ENCODE assay signal across 1 cellular context in the genomic region with DNA sequence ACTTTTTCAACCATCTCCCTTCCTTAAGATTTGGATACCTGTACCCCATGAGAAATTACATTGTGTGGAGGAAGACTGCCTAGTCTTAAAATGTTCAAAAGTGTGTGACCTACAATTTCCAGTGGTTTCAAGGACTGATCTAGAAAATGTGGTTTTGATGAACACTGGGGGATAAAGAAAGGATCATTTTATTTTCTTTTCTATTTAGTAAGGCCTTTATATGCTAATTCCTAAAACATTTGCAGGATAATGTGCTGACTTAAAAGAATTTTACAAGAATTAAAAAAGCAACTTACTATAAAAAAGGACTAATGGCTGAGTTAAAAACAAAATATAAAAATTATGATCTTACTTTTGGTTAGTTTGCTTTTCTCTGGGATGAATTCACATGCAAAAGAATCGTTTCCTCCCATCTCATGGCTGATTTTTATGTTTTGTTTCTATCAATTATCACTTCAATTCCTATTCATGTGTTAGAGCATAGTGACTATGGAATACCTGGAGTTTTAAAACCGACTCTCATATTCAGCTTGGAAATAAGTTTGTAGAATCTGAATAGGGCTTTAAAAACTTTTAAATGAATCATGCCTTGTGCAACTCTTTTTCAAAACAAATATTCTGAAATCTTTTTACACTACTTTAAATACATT.
TF ChIP-seq lines count a peak whose summit lies in the region.

No MANE protein-coding gene starts in this region.

TF ChIP-seq in WTC11, 78 proteins besides CTCF, POLR2A, EP300 and RAD21 (continued from another document):
- TF ChIP-seq, protein P1, sequence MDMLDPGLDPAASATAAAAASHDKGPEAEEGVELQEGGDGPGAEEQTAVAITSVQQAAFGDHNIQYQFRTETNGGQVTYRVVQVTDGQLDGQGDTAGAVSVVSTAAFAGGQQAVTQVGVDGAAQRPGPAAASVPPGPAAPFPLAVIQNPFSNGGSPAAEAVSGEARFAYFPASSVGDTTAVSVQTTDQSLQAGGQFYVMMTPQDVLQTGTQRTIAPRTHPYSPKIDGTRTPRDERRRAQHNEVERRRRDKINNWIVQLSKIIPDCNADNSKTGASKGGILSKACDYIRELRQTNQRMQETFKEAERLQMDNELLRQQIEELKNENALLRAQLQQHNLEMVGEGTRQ (CRISPR knock-in tag; IDR thresholded peaks at IDR 0.05), result no peak
- TF ChIP-seq ESRRA (CRISPR knock-in tag; IDR thresholded peaks at IDR 0.05; ENCODE audit: borderline replicate concordance), result no peak
- no peak for TF ChIP-seq ETV6 (CRISPR knock-in tag; IDR thresholded peaks at IDR 0.05)
- TF ChIP-seq JAZF1 (CRISPR knock-in tag; IDR thresholded peaks at IDR 0.05), result no peak
- TF ChIP-seq, protein P2, sequence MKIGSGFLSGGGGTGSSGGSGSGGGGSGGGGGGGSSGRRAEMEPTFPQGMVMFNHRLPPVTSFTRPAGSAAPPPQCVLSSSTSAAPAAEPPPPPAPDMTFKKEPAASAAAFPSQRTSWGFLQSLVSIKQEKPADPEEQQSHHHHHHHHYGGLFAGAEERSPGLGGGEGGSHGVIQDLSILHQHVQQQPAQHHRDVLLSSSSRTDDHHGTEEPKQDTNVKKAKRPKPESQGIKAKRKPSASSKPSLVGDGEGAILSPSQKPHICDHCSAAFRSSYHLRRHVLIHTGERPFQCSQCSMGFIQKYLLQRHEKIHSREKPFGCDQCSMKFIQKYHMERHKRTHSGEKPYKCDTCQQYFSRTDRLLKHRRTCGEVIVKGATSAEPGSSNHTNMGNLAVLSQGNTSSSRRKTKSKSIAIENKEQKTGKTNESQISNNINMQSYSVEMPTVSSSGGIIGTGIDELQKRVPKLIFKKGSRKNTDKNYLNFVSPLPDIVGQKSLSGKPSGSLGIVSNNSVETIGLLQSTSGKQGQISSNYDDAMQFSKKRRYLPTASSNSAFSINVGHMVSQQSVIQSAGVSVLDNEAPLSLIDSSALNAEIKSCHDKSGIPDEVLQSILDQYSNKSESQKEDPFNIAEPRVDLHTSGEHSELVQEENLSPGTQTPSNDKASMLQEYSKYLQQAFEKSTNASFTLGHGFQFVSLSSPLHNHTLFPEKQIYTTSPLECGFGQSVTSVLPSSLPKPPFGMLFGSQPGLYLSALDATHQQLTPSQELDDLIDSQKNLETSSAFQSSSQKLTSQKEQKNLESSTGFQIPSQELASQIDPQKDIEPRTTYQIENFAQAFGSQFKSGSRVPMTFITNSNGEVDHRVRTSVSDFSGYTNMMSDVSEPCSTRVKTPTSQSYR (CRISPR knock-in tag; IDR thresholded peaks at IDR 0.05), result no peak
- TF ChIP-seq, protein P3, sequence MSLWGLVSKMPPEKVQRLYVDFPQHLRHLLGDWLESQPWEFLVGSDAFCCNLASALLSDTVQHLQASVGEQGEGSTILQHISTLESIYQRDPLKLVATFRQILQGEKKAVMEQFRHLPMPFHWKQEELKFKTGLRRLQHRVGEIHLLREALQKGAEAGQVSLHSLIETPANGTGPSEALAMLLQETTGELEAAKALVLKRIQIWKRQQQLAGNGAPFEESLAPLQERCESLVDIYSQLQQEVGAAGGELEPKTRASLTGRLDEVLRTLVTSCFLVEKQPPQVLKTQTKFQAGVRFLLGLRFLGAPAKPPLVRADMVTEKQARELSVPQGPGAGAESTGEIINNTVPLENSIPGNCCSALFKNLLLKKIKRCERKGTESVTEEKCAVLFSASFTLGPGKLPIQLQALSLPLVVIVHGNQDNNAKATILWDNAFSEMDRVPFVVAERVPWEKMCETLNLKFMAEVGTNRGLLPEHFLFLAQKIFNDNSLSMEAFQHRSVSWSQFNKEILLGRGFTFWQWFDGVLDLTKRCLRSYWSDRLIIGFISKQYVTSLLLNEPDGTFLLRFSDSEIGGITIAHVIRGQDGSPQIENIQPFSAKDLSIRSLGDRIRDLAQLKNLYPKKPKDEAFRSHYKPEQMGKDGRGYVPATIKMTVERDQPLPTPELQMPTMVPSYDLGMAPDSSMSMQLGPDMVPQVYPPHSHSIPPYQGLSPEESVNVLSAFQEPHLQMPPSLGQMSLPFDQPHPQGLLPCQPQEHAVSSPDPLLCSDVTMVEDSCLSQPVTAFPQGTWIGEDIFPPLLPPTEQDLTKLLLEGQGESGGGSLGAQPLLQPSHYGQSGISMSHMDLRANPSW (CRISPR knock-in tag; conservative IDR thresholded peaks at IDR 0.05; ENCODE audit: low read depth), result no peak
- no peak for TF ChIP-seq ZNF396 (CRISPR knock-in tag; IDR thresholded peaks at IDR 0.05; ENCODE audit: borderline replicate concordance)
